Comparison of ENCODE assay signal across 8 cellular contexts in the genomic region with DNA sequence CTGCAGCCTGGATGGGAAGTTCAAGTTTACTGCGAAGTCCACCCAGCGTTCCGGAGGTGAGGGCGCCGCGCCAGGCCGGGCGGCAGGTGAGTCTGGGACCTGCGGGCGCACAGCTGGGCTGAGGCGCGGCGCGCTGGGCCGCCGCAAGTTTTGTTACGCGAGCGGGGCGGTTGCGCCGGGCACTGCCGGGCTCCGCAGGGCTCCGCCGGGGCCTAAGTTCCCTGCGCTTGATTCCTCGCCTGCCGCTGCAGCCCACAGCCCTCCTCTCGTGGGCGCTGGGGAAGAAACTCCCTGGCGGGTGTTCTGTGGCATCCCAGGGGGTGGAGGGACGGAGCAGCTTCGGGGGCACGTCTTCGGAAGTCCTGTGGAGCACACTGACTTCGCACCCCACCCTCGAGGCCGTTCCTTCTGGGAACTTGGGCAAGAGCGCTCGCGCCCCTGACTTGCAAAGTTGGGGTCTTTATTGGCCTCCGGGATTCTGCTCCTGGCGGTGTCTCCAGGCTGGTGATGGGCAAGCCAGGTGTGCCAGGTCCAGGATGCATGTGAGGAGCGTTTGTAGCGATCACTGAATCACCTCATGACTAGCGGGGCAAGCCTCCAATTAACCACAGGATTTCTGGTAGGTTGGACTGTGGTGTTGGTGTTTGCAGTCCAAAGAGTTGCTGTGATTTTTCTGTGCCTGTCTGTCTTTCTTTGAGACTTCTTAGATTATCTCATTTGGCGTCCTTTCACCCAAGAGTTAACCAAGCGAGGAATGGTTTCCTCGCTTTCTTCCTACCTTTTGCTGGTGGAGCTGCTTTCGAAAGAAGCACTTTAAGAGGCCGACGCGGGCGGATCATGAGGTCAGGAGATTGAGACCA. TPM values are rescaled to one million over a fixed set of nuclear protein-coding genes. Genes with fewer than 3 reads are reported as not detected.
DNase-seq lines count a peak whose midpoint lies in the region; ATAC-seq and TF ChIP-seq lines count a peak whose summit lies in the region.
"Not testable (repeated sequence)": the region's sequence is repeated elsewhere in the genome, so short reads cannot be mapped to it uniquely, and the experiment has no call there.

No MANE protein-coding gene starts in this region.

- peak overlapping the region; percentile 50 for H3K27ac ChIP-seq in CD4-positive, alpha-beta T cell (ENCODE audit: low read depth, low read length)
- H3K27ac ChIP-seq in OCI-LY7 (ENCODE audit: low read depth, low read length, poor library complexity, severe bottlenecking): peak overlapping the region; percentile 59

- BruUV-seq in OCI-LY7 (replicated peaks; lab: Mats Ljungman, UMichigan): not testable (repeated sequence)

- not testable (repeated sequence) for H3K9me3 Mint-ChIP-seq in CD4-positive, alpha-beta T cell; activated T-helper 1 cell treated with anti-CD3 and anti-CD28 coated beads, Interleukin-12 subunit alpha, Interleukin-12 subunit beta, Interleukin-2, Interleukin-4 antibody, amounts not matched to agents 30 ng/mL and 10 ng/mL and 1 ng/mL, durations not matched to agents 14 hours and 24 hours and 36 hours; memory B cell

- peak in 9 of 10 experiments; percentile 8 to 43 (median 19) for DNase-seq in CD4-positive, alpha-beta T cell
- DNase-seq in OCI-LY7 (ENCODE audit: low spot score) (peak; percentile 56), memory B cell (ENCODE audit: low spot score in 2 of 2) (peak in 1 of 2 donors; percentile 36)
- peak; percentile 8 for DNase-seq in activated T-helper 1 cell treated with anti-CD3 and anti-CD28 coated beads, Interleukin-12 subunit alpha, Interleukin-12 subunit beta, Interleukin-2, Interleukin-4 antibody, amounts not matched to agents 30 ng/mL and 10 ng/mL and 1 ng/mL, durations not matched to agents 14 hours and 24 hours and 36 hours (ENCODE audit: low spot score)
- peak; percentile 25 for DNase-seq in stimulated activated CD4-positive, alpha-beta T cell treated with anti-CD3 and anti-CD28 coated beads, Interleukin-4, amount 100 ng/mL, for 1 hour

- H3K36me3 ChIP-seq in OCI-LY7 (ENCODE audit: insufficient read depth, low read length): not testable (repeated sequence)

- peak overlapping the region; percentile 72 for H3K4me3 ChIP-seq in OCI-LY7 (ENCODE audit: low read depth, low read length, poor library complexity, severe bottlenecking)

- not testable (repeated sequence) for H3K36me3 Mint-ChIP-seq in CD4-positive, alpha-beta T cell (ENCODE audit: low read depth); activated T-helper 1 cell treated with anti-CD3 and anti-CD28 coated beads, Interleukin-12 subunit alpha, Interleukin-12 subunit beta, Interleukin-2, Interleukin-4 antibody, amounts not matched to agents 30 ng/mL and 10 ng/mL and 1 ng/mL, durations not matched to agents 14 hours and 24 hours and 36 hours (ENCODE audit: low read depth); memory B cell

- not testable (repeated sequence) for H3K79me2 ChIP-seq in OCI-LY7 (ENCODE audit: insufficient read depth, low read depth, low read length)

- intact Hi-C loops in CD4-positive, alpha-beta T cell (cut with DNase I, micrococcal nuclease); OCI-LY7 (cut with micrococcal nuclease; ENCODE audit: unreplicated experiment); activated T-helper 1 cell treated with anti-CD3 and anti-CD28 coated beads, Interleukin-12 subunit alpha, Interleukin-12 subunit beta, Interleukin-2, Interleukin-4 antibody, amounts not matched to agents 30 ng/mL and 10 ng/mL and 1 ng/mL, durations not matched to agents 14 hours and 24 hours and 36 hours (cut with micrococcal nuclease): not testable (repeated sequence)

- H3K4me2 ChIP-seq in OCI-LY7 (ENCODE audit: low read length): peak overlapping the region; percentile 74

- not testable (repeated sequence) for TF ChIP-seq CTCF in CD4-positive, alpha-beta T cell (IDR thresholded peaks at IDR 0.05); OCI-LY7 (conservative IDR thresholded peaks at IDR 0.05; ENCODE audit: low read length)

- peak; percentile 37 for ATAC-seq in CD4-positive, alpha-beta T cell (ENCODE audit: poor library complexity)
- ATAC-seq in GM19467 (IDR thresholded peaks at IDR 0.05; ENCODE audit: unreplicated experiment) (peak; percentile 26), HG03354 (IDR thresholded peaks at IDR 0.05; ENCODE audit: poor library complexity, severe bottlenecking, unreplicated experiment) (peak; percentile 37), esophagus mucosa (peak; percentile 77), memory B cell (ENCODE audit: low read depth) (peak; percentile 23)

- H3K4me3 Mint-ChIP-seq in CD4-positive, alpha-beta T cell: peak overlapping the region; percentile 98
- peak overlapping the region; percentile 86 for H3K4me3 Mint-ChIP-seq in activated T-helper 1 cell treated with anti-CD3 and anti-CD28 coated beads, Interleukin-12 subunit alpha, Interleukin-12 subunit beta, Interleukin-2, Interleukin-4 antibody, amounts not matched to agents 30 ng/mL and 10 ng/mL and 1 ng/mL, durations not matched to agents 14 hours and 24 hours and 36 hours
- H3K4me3 Mint-ChIP-seq in memory B cell: peak overlapping the region; percentile 93

- POLR2A ChIA-PET in CD4-positive, alpha-beta T cell (lab: Charles Lee): interaction anchor here (1.1 to 1.6 kb wide), 2 partner anchors 103 to 146 kb away, joined by 3 to 4 read pairs; no protein-coding TSS in a partner anchor
- POLR2A ChIA-PET in OCI-LY7 (lab: Charles Lee): not testable (repeated sequence)

- H4K20me1 ChIP-seq in OCI-LY7 (ENCODE audit: insufficient read depth, low read length): not testable (repeated sequence)

- CTCF ChIA-PET in CD4-positive, alpha-beta T cell (lab: Charles Lee); OCI-LY7 (lab: Charles Lee; ENCODE audit: unreplicated experiment): not testable (repeated sequence)

- H3K9me2 ChIP-seq in OCI-LY7 (ENCODE audit: insufficient read depth, low read length): not testable (repeated sequence)

- peak overlapping the region; percentile 46; the same call in 1 of the 2 replicates for H2AFZ ChIP-seq in OCI-LY7 (ENCODE audit: low read length)

- H3K9me3 ChIP-seq in CD4-positive, alpha-beta T cell (ENCODE audit: control insufficient read depth, low read length); OCI-LY7 (ENCODE audit: low read length): not testable (repeated sequence)

- H3K27ac Mint-ChIP-seq in CD4-positive, alpha-beta T cell: peak overlapping the region; percentile 96
- not testable (repeated sequence) for H3K27ac Mint-ChIP-seq in activated T-helper 1 cell treated with anti-CD3 and anti-CD28 coated beads, Interleukin-12 subunit alpha, Interleukin-12 subunit beta, Interleukin-2, Interleukin-4 antibody, amounts not matched to agents 30 ng/mL and 10 ng/mL and 1 ng/mL, durations not matched to agents 14 hours and 24 hours and 36 hours
- H3K27ac Mint-ChIP-seq in memory B cell: peak overlapping the region; percentile 94

- H3K27me3 ChIP-seq in CD4-positive, alpha-beta T cell (ENCODE audit: control insufficient read depth, insufficient read depth, low read length): not testable (repeated sequence)

- peaks cover 19% of the 10 kb centered on the region for H3K4me1 Mint-ChIP-seq in CD4-positive, alpha-beta T cell (ENCODE audit: low read depth)
- not testable (repeated sequence) for H3K4me1 Mint-ChIP-seq in activated T-helper 1 cell treated with anti-CD3 and anti-CD28 coated beads, Interleukin-12 subunit alpha, Interleukin-12 subunit beta, Interleukin-2, Interleukin-4 antibody, amounts not matched to agents 30 ng/mL and 10 ng/mL and 1 ng/mL, durations not matched to agents 14 hours and 24 hours and 36 hours (ENCODE audit: low read depth); memory B cell

- H3K27me3 Mint-ChIP-seq in CD4-positive, alpha-beta T cell; activated T-helper 1 cell treated with anti-CD3 and anti-CD28 coated beads, Interleukin-12 subunit alpha, Interleukin-12 subunit beta, Interleukin-2, Interleukin-4 antibody, amounts not matched to agents 30 ng/mL and 10 ng/mL and 1 ng/mL, durations not matched to agents 14 hours and 24 hours and 36 hours (ENCODE audit: insufficient read depth); memory B cell: not testable (repeated sequence)

- H3K4me1 ChIP-seq in OCI-LY7 (ENCODE audit: insufficient read depth, low read length, poor library complexity, severe bottlenecking): not testable (repeated sequence)

RNA-seq across cellular contexts. Expression of a gene that starts 1.0 kb away (rescaled TPM):
- total RNA-seq in CD4-positive, alpha-beta T cell: 10 to 100 TPM; 26.4 TPM
- total RNA-seq in OCI-LY7 (2014; rRNA removed; shearing (Covaris generic)): 16.5 and 21.2 TPM in 2 replicates
- total RNA-seq in OCI-LY7 (2022) (33.5 and 36.1 TPM in 2 replicates), esophagus mucosa (4.7 TPM)
- total RNA-seq in activated T-helper 1 cell treated with anti-CD3 and anti-CD28 coated beads, Interleukin-12 subunit alpha, Interleukin-12 subunit beta, Interleukin-2, Interleukin-4 antibody, amounts not matched to agents 30 ng/mL and 10 ng/mL and 1 ng/mL, durations not matched to agents 14 hours and 24 hours and 36 hours: 15.3 TPM in 2 replicates

Comparison
In these comparisons a context has a peak if more than half of its experiments do, and no peak if none do; other contexts are left out.
1. ATAC-seq: peak in every context shown above with its lines; median percentile 77 in esophagus mucosa; 37 in CD4-positive, alpha-beta T cell; 37 in HG03354; 26 in GM19467; 23 in memory B cell.